26 cellular contexts compared by ENCODE assay signal in genomic region chr18:35935805-35936204, GRCh38.
"Had no signal": no experiment of that assay in that cellular context is flagged by ENCODE, and none has a peak within 500 bp of the region (broad histone marks: within the 10 kb centered on the region; RNA-seq: fewer than 3 reads in every experiment).

No MANE protein-coding gene starts in this region.

- H3K9me3 Mint-ChIP-seq: activated B cell treated with CpG ODN at 0.5 μM for 24 hours; activated CD4-positive, alpha-beta memory T cell treated with anti-CD3 and anti-CD28 coated beads, Interleukin-2, amount 10 ng/mL, durations not matched to agents 7 days and 5 days; activated CD4-positive, alpha-beta T cell treated with anti-CD3 and anti-CD28 coated beads, Interleukin-2, amount 10 ng/mL, durations not matched to agents 7 days and 5 days; activated naive CD4-positive, alpha-beta T cell treated with anti-CD3 and anti-CD28 coated beads for 36 hours; activated T-helper 17 cell treated with anti-CD3 and anti-CD28 coated beads, Interleukin-2, amount 50 U/mL, for 72 hours; central memory CD8-positive, alpha-beta T cell; T-helper 1 cell treated with Interleukin-12 subunit alpha and Interleukin-12 subunit beta and Interleukin-4 antibody, amounts not matched to agents 30 μg/mL and 1 μg/mL, for 36 hours had no signal

- FAIRE-seq: astrocyte had no signal

- H3K4me3 Mint-ChIP-seq: activated B cell treated with CpG ODN at 0.5 μM for 24 hours; activated CD4-positive, alpha-beta memory T cell treated with anti-CD3 and anti-CD28 coated beads, Interleukin-2, amount 10 ng/mL, durations not matched to agents 7 days and 5 days; activated CD4-positive, alpha-beta T cell treated with anti-CD3 and anti-CD28 coated beads, Interleukin-2, amount 10 ng/mL, durations not matched to agents 7 days and 5 days; activated naive CD4-positive, alpha-beta T cell treated with anti-CD3 and anti-CD28 coated beads for 36 hours; activated naive CD8-positive, alpha-beta T cell; activated T-helper 17 cell treated with anti-CD3 and anti-CD28 coated beads, Interleukin-2, amount 50 U/mL, for 72 hours; brain; central memory CD8-positive, alpha-beta T cell; T-helper 1 cell treated with Interleukin-12 subunit alpha and Interleukin-12 subunit beta and Interleukin-4 antibody, amounts not matched to agents 30 μg/mL and 1 μg/mL, for 36 hours had no signal

- H3K27me3 Mint-ChIP-seq: activated T-helper 17 cell treated with anti-CD3 and anti-CD28 coated beads, Interleukin-2, amount 50 U/mL, for 72 hours had no signal

- DNase-seq: activated B cell treated with CpG ODN at 0.5 μM for 24 hours; activated CD4-positive, alpha-beta memory T cell treated with anti-CD3 and anti-CD28 coated beads, Interleukin-2, amount 10 ng/mL, durations not matched to agents 7 days and 5 days; activated CD4-positive, alpha-beta T cell treated with anti-CD3 and anti-CD28 coated beads for 1 hour; activated CD4-positive, alpha-beta T cell treated with anti-CD3 and anti-CD28 coated beads, Interleukin-2, amount 10 ng/mL, durations not matched to agents 7 days and 5 days; activated gamma-delta T cell; activated naive CD4-positive, alpha-beta T cell treated with anti-CD3 and anti-CD28 coated beads for 36 hours; activated T-cell treated with anti-CD3 and anti-CD28 coated beads for 4 hours; activated T-cell treated with anti-CD3 and anti-CD28 coated beads, Interleukin-2, amount 50 U/mL, for 48 hours; amygdala; KG1; NCI-H1092; NCI-H1417 treated with DMSO at 0.1 percent for 48 hours; NCI-H1694; NCI-H2029; NCI-H2107; NCI-H2171 treated with DMSO at 0.1 percent for 48 hours; NCI-H510A treated with DMSO at 0.1 percent for 48 hours; NK-92 treated with Interleukin-12 subunit alpha and Interleukin-12 subunit beta, amount 100 ng/mL, for 24 hours; PC-3; SHP77 treated with DMSO at 0.1 percent for 48 hours had no signal

- ATAC-seq: activated T-helper 17 cell treated with anti-CD3 and anti-CD28 coated beads, Interleukin-2, amount 50 U/mL, for 72 hours; PC-3 had no signal

- H3K36me3 Mint-ChIP-seq: activated naive CD8-positive, alpha-beta T cell; brain had no signal

- H3K4me1 Mint-ChIP-seq: activated B cell treated with CpG ODN at 0.5 μM for 24 hours; activated CD4-positive, alpha-beta T cell treated with anti-CD3 and anti-CD28 coated beads, Interleukin-2, amount 10 ng/mL, durations not matched to agents 7 days and 5 days; activated T-helper 17 cell treated with anti-CD3 and anti-CD28 coated beads, Interleukin-2, amount 50 U/mL, for 72 hours; brain; central memory CD8-positive, alpha-beta T cell had no signal

- H3K27ac Mint-ChIP-seq: activated B cell treated with CpG ODN at 0.5 μM for 24 hours; activated CD4-positive, alpha-beta memory T cell treated with anti-CD3 and anti-CD28 coated beads, Interleukin-2, amount 10 ng/mL, durations not matched to agents 7 days and 5 days; activated CD4-positive, alpha-beta T cell treated with anti-CD3 and anti-CD28 coated beads, Interleukin-2, amount 10 ng/mL, durations not matched to agents 7 days and 5 days; activated naive CD4-positive, alpha-beta T cell treated with anti-CD3 and anti-CD28 coated beads for 36 hours; activated naive CD8-positive, alpha-beta T cell; activated T-helper 17 cell treated with anti-CD3 and anti-CD28 coated beads, Interleukin-2, amount 50 U/mL, for 72 hours; brain; T-helper 1 cell treated with Interleukin-12 subunit alpha and Interleukin-12 subunit beta and Interleukin-4 antibody, amounts not matched to agents 30 μg/mL and 1 μg/mL, for 36 hours had no signal
